8 cellular contexts compared by ENCODE assay signal in the genomic region with DNA sequence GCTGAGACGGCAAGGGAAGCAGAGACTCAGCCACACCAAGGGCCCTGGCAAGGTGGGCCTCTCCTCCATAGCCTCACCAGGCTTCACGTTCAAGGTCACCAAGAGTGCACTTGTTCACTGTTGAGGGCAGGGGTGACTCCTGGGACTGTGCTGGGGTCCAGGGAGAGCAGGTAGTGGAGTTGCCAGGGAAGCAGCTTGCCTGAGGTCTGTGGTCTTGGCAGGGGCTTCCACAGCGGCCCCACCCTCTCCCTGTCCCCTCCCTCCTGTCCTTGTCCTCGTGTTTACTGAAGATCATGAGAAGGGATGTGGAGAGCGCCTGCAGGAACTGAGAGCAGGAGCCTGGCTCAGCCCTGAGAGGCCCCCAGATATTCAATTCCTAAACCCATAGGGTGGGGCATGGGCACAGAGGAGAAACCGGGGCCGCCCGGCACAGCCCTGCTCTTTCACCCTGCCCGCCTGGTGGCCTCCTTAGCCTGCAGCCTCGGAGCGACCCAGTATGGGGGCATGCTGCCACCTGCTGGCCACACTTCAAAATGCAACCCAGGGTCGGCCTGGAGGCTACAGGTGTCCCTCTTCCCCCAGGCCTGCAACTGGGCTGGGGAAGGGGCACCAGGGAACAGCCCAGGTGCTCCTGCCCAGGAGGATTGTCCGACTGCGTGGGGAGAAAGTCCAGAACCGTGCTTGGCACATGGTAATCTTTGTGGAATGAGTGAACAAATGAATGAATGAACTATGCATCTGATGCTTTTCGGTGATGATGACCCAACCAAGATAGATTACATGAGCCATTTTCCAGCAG. TPM values are rescaled to one million over a fixed set of nuclear protein-coding genes. Genes with fewer than 3 reads are reported as not detected.
DNase-seq lines count a peak whose midpoint lies in the region; ATAC-seq and TF ChIP-seq lines count a peak whose summit lies in the region.
"Not testable (repeated sequence)": the region's sequence is repeated elsewhere in the genome, so short reads cannot be mapped to it uniquely, and the experiment has no call there.

No MANE protein-coding gene starts in this region.

- in situ Hi-C loops in Caki2 (cut with HindIII; ENCODE audit: low pct_unique_long_range_greater_than_20kb, low sequenced_read_pairs) = not testable (repeated sequence)

- DNase-seq in Caki2 (ENCODE audit: low read depth) (peak; percentile 60), OCI-M2 (lab: John Stamatoyannopoulos, UW; ENCODE audit: unreplicated experiment) (peak; percentile 16), epidermal melanocyte (ENCODE audit: insufficient read length, low spot score) (peak; percentile 76), myocyte (ENCODE audit: low read depth) (peak; percentile 72)
- peak; percentile 99 for DNase-seq in activated CD8-positive, alpha-beta memory T cell treated with anti-CD3 and anti-CD28 coated beads, Interleukin-2, amount 50 U/mL, for 48 hours
- peak; percentile 77 to 84 for DNase-seq in stimulated activated CD8-positive, alpha-beta memory T cell treated with anti-CD3 and anti-CD28 coated beads, Interleukin-4, amount 100 ng/mL, for 1 hour (ENCODE audit: low read depth in 2 of 2, low spot score in 1 of 2)

- not testable (repeated sequence) for TF ChIP-seq EP300 in Ishikawa (IDR thresholded peaks at IDR 0.05; ENCODE audit: borderline replicate concordance)

- peak; percentile 62 for ATAC-seq in GM21423 (IDR thresholded peaks at IDR 0.05; ENCODE audit: unreplicated experiment)

- peak; percentile 91 for TF ChIP-seq RAD21 in Ishikawa (IDR thresholded peaks at IDR 0.05; ENCODE audit: low read depth)

RNA-seq across cellular contexts. Expression of a gene that starts 15.5 kb away (rescaled TPM):
- not detected in 2 replicates for total RNA-seq in Caki2 (2014; rRNA removed; shearing (Covaris generic); ENCODE audit: low replicate concordance)
- not detected in 2 replicates for total RNA-seq in myocyte
- not detected for polyA plus RNA-seq in myocyte (2012)

RNA-seq across cellular contexts. Expression of a gene that starts 33.8 kb away (rescaled TPM):
- total RNA-seq in Caki2 (2014; rRNA removed; shearing (Covaris generic); ENCODE audit: low replicate concordance) = not detected in 2 replicates
- not detected in 2 replicates for total RNA-seq in myocyte
- not detected for polyA plus RNA-seq in myocyte (2012)

RNA-seq across cellular contexts. Expression of a gene that starts 47.2 kb away (rescaled TPM):
- total RNA-seq in Caki2 (2014; rRNA removed; shearing (Covaris generic); ENCODE audit: low replicate concordance) = 1.0 TPM in 1 of 2 replicates, not detected in the other
- total RNA-seq in myocyte = 0.10 TPM in 1 of 2 replicates, not detected in the other
- polyA plus RNA-seq in myocyte (2012) = not detected

Comparison
In these comparisons a context has a peak if more than half of its experiments do, and no peak if none do; other contexts are left out.
1. Peak in every context shown above with its lines: DNase-seq and ATAC-seq.
2. DNase-seq: peak in every context shown above with its lines; median percentile 99 in activated CD8-positive, alpha-beta memory T cell treated with anti-CD3 and anti-CD28 coated beads, Interleukin-2, amount 50 U/mL, for 48 hours; 80 in stimulated activated CD8-positive, alpha-beta memory T cell treated with anti-CD3 and anti-CD28 coated beads, Interleukin-4, amount 100 ng/mL, for 1 hour; 76 in epidermal melanocyte; 72 in myocyte; 60 in Caki2; 16 in OCI-M2.